In genomic region chr2:152175368-152176112, GRCh38 we compare ENCODE assay signal across 1 cellular context.
A peak's percentile ranks its signal among the peaks of the same experiment; 100 is the strongest.
TF ChIP-seq lines count a peak whose summit lies in the region.

STAM2 (minus strand) TSS chr2:152175763; CDS start chr2:152175642, 121 bp downstream.

TF ChIP-seq in HepG2, 621 proteins besides CTCF, POLR2A, EP300 and RAD21 (continued from another document):
- TF ChIP-seq ZBED4 (CRISPR knock-in tag; IDR thresholded peaks at IDR 0.05; ENCODE audit: borderline replicate concordance) (peak; percentile 76), ETV6 (CRISPR knock-in tag; conservative IDR thresholded peaks at IDR 0.05) (peak; percentile 77; the same call in 1 of the 2 replicates), MYNN (CRISPR knock-in tag; IDR thresholded peaks at IDR 0.05; ENCODE audit: low read depth) (peak; percentile 98), ZMAT3 (CRISPR knock-in tag; conservative IDR thresholded peaks at IDR 0.05) (peak; percentile 94), ZNF790 (CRISPR knock-in tag; IDR thresholded peaks at IDR 0.05; ENCODE audit: borderline replicate concordance) (peak; percentile 72; the same call in 1 of the 2 replicates), RXRB (CRISPR knock-in tag; IDR thresholded peaks at IDR 0.05; ENCODE audit: borderline replicate concordance) (peak; percentile 79)
- TF ChIP-seq, protein P1, sequence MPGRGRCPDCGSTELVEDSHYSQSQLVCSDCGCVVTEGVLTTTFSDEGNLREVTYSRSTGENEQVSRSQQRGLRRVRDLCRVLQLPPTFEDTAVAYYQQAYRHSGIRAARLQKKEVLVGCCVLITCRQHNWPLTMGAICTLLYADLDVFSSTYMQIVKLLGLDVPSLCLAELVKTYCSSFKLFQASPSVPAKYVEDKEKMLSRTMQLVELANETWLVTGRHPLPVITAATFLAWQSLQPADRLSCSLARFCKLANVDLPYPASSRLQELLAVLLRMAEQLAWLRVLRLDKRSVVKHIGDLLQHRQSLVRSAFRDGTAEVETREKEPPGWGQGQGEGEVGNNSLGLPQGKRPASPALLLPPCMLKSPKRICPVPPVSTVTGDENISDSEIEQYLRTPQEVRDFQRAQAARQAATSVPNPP (CRISPR knock-in tag; IDR thresholded peaks at IDR 0.05) = peak; percentile 67
